Comparison of ENCODE assay signal across 1 cellular context in the genomic region with DNA sequence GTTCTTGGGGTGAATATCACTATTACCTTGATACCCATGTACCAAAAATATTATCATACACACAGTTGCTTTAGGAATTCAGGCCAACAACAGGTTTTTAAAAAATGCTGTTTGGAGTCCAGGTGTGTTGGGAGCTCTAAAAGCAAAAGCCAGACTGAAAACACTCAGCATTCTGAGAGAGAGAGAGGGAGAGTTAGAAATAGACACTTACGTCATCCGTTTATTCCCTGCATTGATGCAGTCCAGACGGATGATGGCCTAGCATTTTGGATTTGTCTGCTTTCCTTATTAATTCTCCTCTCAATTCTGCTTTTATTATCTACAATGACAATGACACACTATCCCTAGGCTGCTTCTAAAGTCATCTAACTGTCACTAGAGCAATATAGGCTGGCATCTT.
TF ChIP-seq lines count a peak whose summit lies in the region.

No MANE protein-coding gene starts in this region.

TF ChIP-seq in H1, 55 proteins besides CTCF, POLR2A, EP300 and RAD21:
- TF ChIP-seq CHD2 (IDR thresholded peaks at IDR 0.05; ENCODE audit: low read length) = no peak
- TF ChIP-seq ATF3 (IDR thresholded peaks at IDR 0.05; ENCODE audit: insufficient read depth, low read depth, low read length) = no peak
- no peak for TF ChIP-seq RFX5 (IDR thresholded peaks at IDR 0.05; ENCODE audit: borderline replicate concordance, low read depth, low read length)
- TF ChIP-seq FOSL1 (IDR thresholded peaks at IDR 0.05; ENCODE audit: insufficient read depth, low read depth, low read length) = no peak
- TF ChIP-seq, protein P1, sequence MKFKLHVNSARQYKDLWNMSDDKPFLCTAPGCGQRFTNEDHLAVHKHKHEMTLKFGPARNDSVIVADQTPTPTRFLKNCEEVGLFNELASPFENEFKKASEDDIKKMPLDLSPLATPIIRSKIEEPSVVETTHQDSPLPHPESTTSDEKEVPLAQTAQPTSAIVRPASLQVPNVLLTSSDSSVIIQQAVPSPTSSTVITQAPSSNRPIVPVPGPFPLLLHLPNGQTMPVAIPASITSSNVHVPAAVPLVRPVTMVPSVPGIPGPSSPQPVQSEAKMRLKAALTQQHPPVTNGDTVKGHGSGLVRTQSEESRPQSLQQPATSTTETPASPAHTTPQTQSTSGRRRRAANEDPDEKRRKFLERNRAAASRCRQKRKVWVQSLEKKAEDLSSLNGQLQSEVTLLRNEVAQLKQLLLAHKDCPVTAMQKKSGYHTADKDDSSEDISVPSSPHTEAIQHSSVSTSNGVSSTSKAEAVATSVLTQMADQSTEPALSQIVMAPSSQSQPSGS (IDR thresholded peaks at IDR 0.05; ENCODE audit: low read length) = no peak
- TF ChIP-seq BACH1 (IDR thresholded peaks at IDR 0.05; ENCODE audit: low read length) = no peak
- TF ChIP-seq E2F6 (IDR thresholded peaks at IDR 0.05) = no peak
- no peak for TF ChIP-seq EZH2 (IDR thresholded peaks at IDR 0.05; ENCODE audit: low read depth, low read length, severe bottlenecking)
- TF ChIP-seq MAFK (IDR thresholded peaks at IDR 0.05; ENCODE audit: low read depth, low read length) = no peak
- no peak for TF ChIP-seq TAF1 (IDR thresholded peaks at IDR 0.05; ENCODE audit: low read depth, low read length)
- TF ChIP-seq ZNF274 (IDR thresholded peaks at IDR 0.05; ENCODE audit: borderline replicate concordance, extremely low read depth, low read length) = no peak
- no peak for TF ChIP-seq SIRT6 (IDR thresholded peaks at IDR 0.05; ENCODE audit: low read length)
- TF ChIP-seq BCL11A (IDR thresholded peaks at IDR 0.05; ENCODE audit: low read depth in 2 of 2, low read length in 2 of 2) = no peak
- TF ChIP-seq, protein P2, sequence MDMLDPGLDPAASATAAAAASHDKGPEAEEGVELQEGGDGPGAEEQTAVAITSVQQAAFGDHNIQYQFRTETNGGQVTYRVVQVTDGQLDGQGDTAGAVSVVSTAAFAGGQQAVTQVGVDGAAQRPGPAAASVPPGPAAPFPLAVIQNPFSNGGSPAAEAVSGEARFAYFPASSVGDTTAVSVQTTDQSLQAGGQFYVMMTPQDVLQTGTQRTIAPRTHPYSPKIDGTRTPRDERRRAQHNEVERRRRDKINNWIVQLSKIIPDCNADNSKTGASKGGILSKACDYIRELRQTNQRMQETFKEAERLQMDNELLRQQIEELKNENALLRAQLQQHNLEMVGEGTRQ (IDR thresholded peaks at IDR 0.05; ENCODE audit: low read length) = no peak
- no peak for TF ChIP-seq YY1 (IDR thresholded peaks at IDR 0.05; ENCODE audit: low read depth, low read length)
- no peak for TF ChIP-seq SIN3A (conservative IDR thresholded peaks at IDR 0.05 in 1 of 2, IDR thresholded peaks at IDR 0.05 in 1 of 2; ENCODE audit: low read depth in 1 of 2, low read length in 2 of 2)
- TF ChIP-seq CTBP2 (IDR thresholded peaks at IDR 0.05; ENCODE audit: borderline replicate concordance, insufficient read depth, insufficient read length, low read length) = no peak
- TF ChIP-seq NRF1 (IDR thresholded peaks at IDR 0.05; ENCODE audit: low read depth, low read length) = no peak
- no peak for TF ChIP-seq KDM5A (IDR thresholded peaks at IDR 0.05; ENCODE audit: low read length)
